In genomic region chr2:135662088-135662487, GRCh38 we compare ENCODE assay signal across 25 cellular contexts.
DNase-seq lines count a peak whose midpoint lies in the region.
"Had no signal": no experiment of that assay in that cellular context is flagged by ENCODE, and none has a peak within 500 bp of the region (broad histone marks: within the 10 kb centered on the region; RNA-seq: fewer than 3 reads in every experiment).

No MANE protein-coding gene starts in this region.

- H3K4me2 ChIP-seq in GM23248 (ENCODE audit: unreplicated experiment) (no peak overlapping the region), mesenchymal stem cell (ENCODE audit: low read length, poor library complexity, severe bottlenecking) (no peak overlapping the region)
- H3K4me2 ChIP-seq: neural progenitor cell had no signal

- no peak overlapping the region for H2BK5ac ChIP-seq in mesenchymal stem cell (ENCODE audit: low read depth, low read length, poor library complexity, severe bottlenecking)

- H3K27ac ChIP-seq in GM23248 (no peak overlapping the region), mesenchymal stem cell (ENCODE audit: low read length, poor library complexity, severe bottlenecking) (no peak overlapping the region)
- H3K27ac ChIP-seq in CD4-positive, alpha-beta memory T cell (ENCODE audit: low read depth, low read length) = no peak overlapping the region
- H3K27ac ChIP-seq: neural progenitor cell, psoas muscle, skin epidermis had no signal

- in situ Hi-C loops in GM23248 (cut with MboI) = no loop called here

- H2BK15ac ChIP-seq in mesenchymal stem cell (ENCODE audit: low read depth, poor library complexity, severe bottlenecking) = no peak overlapping the region

- peak overlapping the region; percentile 62 for H3K27ac Mint-ChIP-seq in activated CD4-positive, alpha-beta T cell treated with anti-CD3 and anti-CD28 coated beads, Interleukin-2, amount 10 ng/mL, durations not matched to agents 24 days and 14 days
- H3K27ac Mint-ChIP-seq in activated CD4-positive, alpha-beta T cell treated with anti-CD3 and anti-CD28 coated beads, Interleukin-2, amount 10 ng/mL, durations not matched to agents 7 days and 5 days = no peak overlapping the region
- H3K27ac Mint-ChIP-seq in CD4-positive, alpha-beta memory T cell = peak overlapping the region in 1 of 7 donors; percentile 23
- H3K27ac Mint-ChIP-seq: activated B cell treated with CpG ODN at 0.5 μM for 24 hours, B cell, endodermal cell, neural progenitor cell, type B pancreatic cell had no signal

- H2AK5ac ChIP-seq in mesenchymal stem cell (ENCODE audit: low read length, severe bottlenecking) = no peak overlapping the region

- H3K27me3 ChIP-seq in GM23248 (replicated peaks; ENCODE audit: insufficient read depth) (no peaks in the 10 kb centered on the region), mesenchymal stem cell (ENCODE audit: control insufficient read depth in 1 of 2, insufficient read depth in 1 of 2, low read length in 2 of 2) (no peaks in the 10 kb centered on the region)
- no peaks in the 10 kb centered on the region for H3K27me3 ChIP-seq in CD4-positive, alpha-beta memory T cell (ENCODE audit: insufficient read depth, low read length)
- H3K27me3 ChIP-seq: neural progenitor cell had no signal

- H3F3A ChIP-seq in GM23248 (ENCODE audit: insufficient read depth) = peaks cover 10% of the 10 kb centered on the region; the same call in 1 of the 2 replicates

- H3K4ac ChIP-seq in mesenchymal stem cell (ENCODE audit: low read depth in 1 of 2, low read length in 2 of 2) = no peak overlapping the region

- H3K4me1 ChIP-seq in GM23248 (ENCODE audit: insufficient read depth) = peaks cover 9% of the 10 kb centered on the region; the same call in 1 of the 2 replicates
- H3K4me1 ChIP-seq in mesenchymal stem cell (ENCODE audit: control insufficient read depth, insufficient read depth, low read depth, low read length) = no peaks in the 10 kb centered on the region
- H3K4me1 ChIP-seq in CD4-positive, alpha-beta memory T cell (ENCODE audit: insufficient read depth, low read length) = peaks cover 7% of the 10 kb centered on the region

- H2BK12ac ChIP-seq in mesenchymal stem cell (ENCODE audit: low read length in 2 of 2) = no peak overlapping the region

- H3K4me3 ChIP-seq in GM23248 (no peak overlapping the region), mesenchymal stem cell (ENCODE audit: insufficient read depth in 1 of 2, low read depth in 1 of 2, low read length in 2 of 2) (no peak overlapping the region)
- no peak overlapping the region for H3K4me3 ChIP-seq in CD4-positive, alpha-beta memory T cell (ENCODE audit: low read length in 2 of 2)
- H3K4me3 ChIP-seq: neural progenitor cell, psoas muscle, SK-N-MC, skin epidermis had no signal

- H3K9me3 Mint-ChIP-seq in activated CD4-positive, alpha-beta T cell treated with anti-CD3 and anti-CD28 coated beads, Interleukin-2, amount 10 ng/mL, durations not matched to agents 24 days and 14 days = no peaks in the 10 kb centered on the region
- no peaks in the 10 kb centered on the region for H3K9me3 Mint-ChIP-seq in activated CD4-positive, alpha-beta T cell treated with anti-CD3 and anti-CD28 coated beads, Interleukin-2, amount 10 ng/mL, durations not matched to agents 7 days and 5 days
- no peaks in the 10 kb centered on the region for H3K9me3 Mint-ChIP-seq in CD4-positive, alpha-beta memory T cell
- H3K9me3 Mint-ChIP-seq: activated B cell treated with CpG ODN at 0.5 μM for 24 hours, endodermal cell, neural progenitor cell, type B pancreatic cell had no signal

- no peak overlapping the region for H3K4me3 Mint-ChIP-seq in activated CD4-positive, alpha-beta T cell treated with anti-CD3 and anti-CD28 coated beads, Interleukin-2, amount 10 ng/mL, durations not matched to agents 24 days and 14 days
- no peak overlapping the region for H3K4me3 Mint-ChIP-seq in activated CD4-positive, alpha-beta T cell treated with anti-CD3 and anti-CD28 coated beads, Interleukin-2, amount 10 ng/mL, durations not matched to agents 7 days and 5 days
- H3K4me3 Mint-ChIP-seq in CD4-positive, alpha-beta memory T cell = no peak overlapping the region
- H3K4me3 Mint-ChIP-seq: activated B cell treated with CpG ODN at 0.5 μM for 24 hours, B cell, endodermal cell, neural progenitor cell, type B pancreatic cell had no signal

- H3K36me3 Mint-ChIP-seq in activated CD4-positive, alpha-beta T cell treated with anti-CD3 and anti-CD28 coated beads, Interleukin-2, amount 10 ng/mL, durations not matched to agents 24 days and 14 days (ENCODE audit: low read depth) = peaks cover 42% of the 10 kb centered on the region
- H3K36me3 Mint-ChIP-seq in activated CD4-positive, alpha-beta T cell treated with anti-CD3 and anti-CD28 coated beads, Interleukin-2, amount 10 ng/mL, durations not matched to agents 7 days and 5 days (ENCODE audit: low read depth) = peaks cover 57% of the 10 kb centered on the region
- peaks cover 46 to 51% of the 10 kb centered on the region in 2 donors for H3K36me3 Mint-ChIP-seq in CD4-positive, alpha-beta memory T cell

- H3K4me1 Mint-ChIP-seq in activated CD4-positive, alpha-beta T cell treated with anti-CD3 and anti-CD28 coated beads, Interleukin-2, amount 10 ng/mL, durations not matched to agents 24 days and 14 days = peaks cover 35% of the 10 kb centered on the region
- H3K4me1 Mint-ChIP-seq in activated CD4-positive, alpha-beta T cell treated with anti-CD3 and anti-CD28 coated beads, Interleukin-2, amount 10 ng/mL, durations not matched to agents 7 days and 5 days = peaks cover 46% of the 10 kb centered on the region
- H3K4me1 Mint-ChIP-seq in CD4-positive, alpha-beta memory T cell = peaks cover 13 to 19% (median 14%) of the 10 kb centered on the region in 4 donors
- H3K4me1 Mint-ChIP-seq: activated B cell treated with CpG ODN at 0.5 μM for 24 hours, B cell, endodermal cell had no signal

- H3K27me3 Mint-ChIP-seq in activated CD4-positive, alpha-beta T cell treated with anti-CD3 and anti-CD28 coated beads, Interleukin-2, amount 10 ng/mL, durations not matched to agents 24 days and 14 days = no peaks in the 10 kb centered on the region
- no peaks in the 10 kb centered on the region for H3K27me3 Mint-ChIP-seq in activated CD4-positive, alpha-beta T cell treated with anti-CD3 and anti-CD28 coated beads, Interleukin-2, amount 10 ng/mL, durations not matched to agents 7 days and 5 days
- H3K27me3 Mint-ChIP-seq in CD4-positive, alpha-beta memory T cell = no peaks in the 10 kb centered on the region
- H3K27me3 Mint-ChIP-seq: activated B cell treated with CpG ODN at 0.5 μM for 24 hours, B cell, type B pancreatic cell had no signal

- no peak overlapping the region for H3K23ac ChIP-seq in mesenchymal stem cell (ENCODE audit: low read length in 2 of 2)

- H4K8ac ChIP-seq in mesenchymal stem cell (ENCODE audit: low read length) = no peak overlapping the region

- H3K36me3 ChIP-seq in GM23248 (ENCODE audit: low read depth) = peaks cover 5% of the 10 kb centered on the region
- peaks cover 7 to 18% of the 10 kb centered on the region in 2 experiments for H3K36me3 ChIP-seq in mesenchymal stem cell (ENCODE audit: control insufficient read depth in 1 of 2, insufficient read depth in 2 of 2, low read depth in 1 of 2, low read length in 2 of 2)
- H3K36me3 ChIP-seq in CD4-positive, alpha-beta memory T cell (ENCODE audit: insufficient read depth, low read length) = no peaks in the 10 kb centered on the region
- H3K36me3 ChIP-seq: neural progenitor cell had no signal

- H3K79me1 ChIP-seq in mesenchymal stem cell (replicated peaks; ENCODE audit: low read length, poor library complexity, severe bottlenecking) = peaks cover 8% of the 10 kb centered on the region

- DNase-seq in activated CD4-positive, alpha-beta T cell treated with anti-CD3 and anti-CD28 coated beads, Interleukin-2, amount 10 ng/mL, durations not matched to agents 24 days and 14 days = no peak
- no peak for DNase-seq in activated CD4-positive, alpha-beta T cell treated with anti-CD3 and anti-CD28 coated beads, Interleukin-2, amount 10 ng/mL, durations not matched to agents 7 days and 5 days
- DNase-seq in GM23248 (peak; percentile 19), astrocyte of the hippocampus (ENCODE audit: low read depth, low spot score) (peak; percentile 26), mesenchymal stem cell (peak; percentile 28), NCI-H510A (lab: John Stamatoyannopoulos, UW) (no peak), NCI-H2227 (lab: John Stamatoyannopoulos, UW; ENCODE audit: unreplicated experiment) (no peak)
- no peak for DNase-seq in CD4-positive, alpha-beta memory T cell
- DNase-seq: activated B cell treated with CpG ODN at 0.5 μM for 24 hours; activated naive CD4-positive, alpha-beta T cell treated with Interleukin-2 at 50 U/mL for 16 hours; COR-L47; endodermal cell; head of caudate nucleus; Karpas-422; left ventricle myocardium superior; NCI-H1048; NCI-H2029; NK-92 treated with Interleukin-12 subunit alpha and Interleukin-12 subunit beta, amount 100 ng/mL, for 24 hours; psoas muscle; stimulated activated CD4-positive, alpha-beta T cell treated with anti-CD3 and anti-CD28 coated beads, Interleukin-2, amount 100 ng/mL, for 48 hours had no signal

- H3K14ac ChIP-seq in mesenchymal stem cell (ENCODE audit: low read length in 2 of 2) = no peak overlapping the region

- H3K9ac ChIP-seq in GM23248 = no peak overlapping the region
- H3K9ac ChIP-seq in mesenchymal stem cell (ENCODE audit: low read length) = no peak overlapping the region
- H3K9ac ChIP-seq: neural progenitor cell had no signal

- H2AFZ ChIP-seq in GM23248 = no peak overlapping the region
- H2AFZ ChIP-seq in mesenchymal stem cell (ENCODE audit: low read depth, low read length) = no peak overlapping the region
- H2AFZ ChIP-seq: neural progenitor cell had no signal

- CTCF ChIA-PET in activated CD4-positive, alpha-beta T cell treated with anti-CD3 and anti-CD28 coated beads, Interleukin-2, amount 10 ng/mL, durations not matched to agents 7 days and 5 days (lab: Charles Lee) = interaction anchor here (1.0 kb wide), 1 partner anchor 11 kb away, joined by 3 read pairs; no protein-coding TSS in a partner anchor
- CTCF ChIA-PET in CD4-positive, alpha-beta memory T cell (lab: Charles Lee; ENCODE audit: partially characterized antibody) = no interaction called here

- no peaks in the 10 kb centered on the region for H4K20me1 ChIP-seq in GM23248 (ENCODE audit: insufficient read depth)

- no peaks in the 10 kb centered on the region for H3K9me2 ChIP-seq in GM23248 (ENCODE audit: insufficient read depth)

- 81 to 94% methylated on average over 1 of the region's 1 CpG for WGBS in GM23248 (ENCODE audit: low coverage in 1 of 2, low lambda C conversion rate in 2 of 2, missing lambda C conversion rate in 2 of 2), 2 experiments
- 83% methylated on average over 1 of the region's 1 CpG for WGBS in mesenchymal stem cell

- H3K9me3 ChIP-seq in GM23248 (ENCODE audit: low read depth) (no peaks in the 10 kb centered on the region), mesenchymal stem cell (ENCODE audit: control insufficient read depth, low read length) (no peaks in the 10 kb centered on the region)
- no peaks in the 10 kb centered on the region for H3K9me3 ChIP-seq in CD4-positive, alpha-beta memory T cell (ENCODE audit: control insufficient read depth in 1 of 2, low read length in 2 of 2)
- H3K9me3 ChIP-seq: psoas muscle had no signal

- H4K91ac ChIP-seq in mesenchymal stem cell (ENCODE audit: low read length) = no peak overlapping the region

- no peak overlapping the region for H2BK120ac ChIP-seq in mesenchymal stem cell (ENCODE audit: low read depth, low read length)

- H3K79me2 ChIP-seq in GM23248 (ENCODE audit: insufficient read depth) = no peaks in the 10 kb centered on the region

- H3K18ac ChIP-seq in mesenchymal stem cell (ENCODE audit: low read depth in 1 of 2, low read length in 2 of 2) = no peak overlapping the region

- intact Hi-C loops in activated CD4-positive, alpha-beta T cell treated with anti-CD3 and anti-CD28 coated beads, Interleukin-2, amount 10 ng/mL, durations not matched to agents 24 days and 14 days (cut with micrococcal nuclease) = loop anchor here (2.0 to 10.0 kb wide), 4 partner anchors 80 to 720 kb away; partner anchors contain the start of gene UBXN4
- intact Hi-C loops in CD4-positive, alpha-beta memory T cell (cut with micrococcal nuclease) = no loop called here

- POLR2A ChIA-PET in activated CD4-positive, alpha-beta T cell treated with anti-CD3 and anti-CD28 coated beads, Interleukin-2, amount 10 ng/mL, durations not matched to agents 7 days and 5 days (lab: Charles Lee) = no interaction called here
- POLR2A ChIA-PET in CD4-positive, alpha-beta memory T cell (lab: Charles Lee; ENCODE audit: partially characterized antibody) = no interaction called here

Comparison
In these comparisons a context has a peak if more than half of its experiments do, and no peak if none do; other contexts are left out.
1. DNase-seq: peak in GM23248 (single experiment), astrocyte of the hippocampus (single experiment) and mesenchymal stem cell (single experiment); none in activated CD4-positive, alpha-beta T cell treated with anti-CD3 and anti-CD28 coated beads, Interleukin-2, amount 10 ng/mL, durations not matched to agents 24 days and 14 days (single experiment), activated CD4-positive, alpha-beta T cell treated with anti-CD3 and anti-CD28 coated beads, Interleukin-2, amount 10 ng/mL, durations not matched to agents 7 days and 5 days (single experiment), NCI-H510A (single experiment), NCI-H2227 (single experiment) and CD4-positive, alpha-beta memory T cell (0 of 5).